ENCODE assay signal across 32 cellular contexts in the genomic region with DNA sequence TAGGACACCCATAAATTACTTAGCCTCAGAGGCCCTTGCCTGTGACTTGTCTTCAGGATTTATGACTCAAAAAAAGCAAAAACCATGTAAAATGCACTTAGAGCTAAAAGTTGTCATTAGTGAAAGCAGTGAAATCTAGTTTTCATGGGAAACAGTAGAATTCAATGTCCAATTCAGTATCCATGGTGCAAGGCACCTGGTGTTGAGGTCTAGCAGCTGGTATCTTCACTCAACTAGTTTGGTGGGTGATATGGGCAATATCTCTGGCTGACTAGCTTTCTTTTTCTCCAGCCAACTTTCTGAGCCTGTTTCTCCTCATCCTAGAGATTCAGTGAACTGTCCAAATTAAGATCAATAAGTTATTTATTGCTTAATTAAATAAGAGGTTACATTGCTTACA.
"Had no signal": no experiment of that assay in that cellular context is flagged by ENCODE, and none has a peak within 500 bp of the region (broad histone marks: within the 10 kb centered on the region; RNA-seq: fewer than 3 reads in every experiment).

No MANE protein-coding gene starts in this region.

- DNase-seq: Karpas-422, KBM-7, MG63, NCI-H1048, NCI-H1092 treated with DMSO at 0.1 percent for 48 hours, NCI-H1105 treated with DMSO at 0.1 percent for 48 hours, NCI-H1417, NCI-H1436, NCI-H146, NCI-H1694, NCI-H187, NCI-H1930, NCI-H2029 treated with DMSO at 0.1 percent for 48 hours, NCI-H2081 treated with DMSO at 0.1 percent for 48 hours, NCI-H2107, NCI-H2171, NCI-H226, NCI-H446 treated with DMSO at 0.1 percent for 48 hours, NCI-H510A, NCI-H524, NCI-H526, NCI-H69, NCI-H748 treated with DMSO at 0.1 percent for 48 hours, NCI-H82, PC-9, SHP77, SIG-M5, SK-N-SH, SW 1271 had no signal

- H3K27ac ChIP-seq: KMS-11, PC-9, RWPE1, SJSA1 had no signal

- H3K4me1 ChIP-seq: SJSA1 had no signal

- H3K36me3 ChIP-seq: MG63, SJSA1 had no signal

- H3K9me3 ChIP-seq: MG63, SJSA1, SK-N-SH had no signal

- H3K4me3 ChIP-seq: MG63, PC-9, SJSA1 had no signal

- H3K27me3 ChIP-seq: MG63, SJSA1 had no signal

- H3K9ac ChIP-seq: KMS-11, SK-N-SH had no signal
